Comparison of ENCODE assay signal across 34 cellular contexts in the genomic region with DNA sequence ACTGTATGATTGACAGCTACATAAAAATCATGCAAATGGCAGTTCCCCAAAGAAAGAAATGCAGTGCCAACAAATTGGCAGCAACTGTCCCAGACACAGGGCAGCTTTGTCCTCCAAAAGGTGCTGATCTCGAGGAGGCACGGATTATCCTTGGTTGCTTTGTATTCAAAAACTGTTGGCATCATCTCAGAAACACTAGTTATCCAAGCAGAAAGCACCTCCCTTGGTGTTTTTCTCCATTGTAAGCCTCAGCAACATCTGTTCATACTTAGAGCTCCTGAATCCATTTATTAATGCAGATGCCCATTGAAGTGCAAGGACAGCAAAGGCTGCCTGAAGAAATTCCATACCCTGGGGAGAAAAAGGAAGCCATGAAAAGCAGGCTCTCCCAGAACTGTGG. TPM values are rescaled to one million over a fixed set of nuclear protein-coding genes. Genes with fewer than 3 reads are reported as not detected.
"Had no signal": no experiment of that assay in that cellular context is flagged by ENCODE, and none has a peak within 500 bp of the region (broad histone marks: within the 10 kb centered on the region; RNA-seq: fewer than 3 reads in every experiment).

No MANE protein-coding gene starts in this region.

- H3K4me1 ChIP-seq: adrenal gland, body of pancreas, breast epithelium, SJCRH30 had no signal

- H3K36me3 ChIP-seq: adrenal gland, breast epithelium, SJCRH30 had no signal

- ATAC-seq: activated CD4-positive, alpha-beta T cell treated with anti-CD3 and anti-CD28 coated beads for 36 hours; activated CD4-positive, CD25-positive, alpha-beta regulatory T cell treated with anti-CD3 and anti-CD28 coated beads, Interleukin-2, amount 50 U/mL, for 24 hours; activated CD8-positive, alpha-beta T cell treated with anti-CD3 and anti-CD28 coated beads, Interleukin-2, amount 10 ng/mL, durations not matched to agents 7 days and 5 days; activated naive CD4-positive, alpha-beta T cell treated with anti-CD3 and anti-CD28 coated beads, Interleukin-2, amount 50 U/mL, for 72 hours; body of pancreas; WTC11 had no signal

- H3K9me3 ChIP-seq: adrenal gland had no signal

- H3K27ac ChIP-seq: adrenal gland, body of pancreas, breast epithelium, SJCRH30, SK-N-MC had no signal

- DNase-seq: activated CD4-positive, alpha-beta T cell treated with anti-CD3 and anti-CD28 coated beads for 36 hours; activated CD4-positive, alpha-beta T cell treated with anti-CD3 and anti-CD28 coated beads, Interleukin-2, amount 10 ng/mL, durations not matched to agents 7 days and 5 days; activated CD4-positive, alpha-beta T cell treated with anti-CD3 and anti-CD28 coated beads, Interleukin-2, amount 50 U/mL, for 48 hours; activated CD8-positive, alpha-beta T cell treated with anti-CD3 and anti-CD28 coated beads, Interleukin-2, amount 10 ng/mL, durations not matched to agents 7 days and 5 days; activated gamma-delta T cell treated with Interleukin-2 at 50 U/mL for 16 hours; activated naive CD4-positive, alpha-beta T cell treated with anti-CD3 and anti-CD28 coated beads for 36 hours; activated T-cell treated with anti-CD3 and anti-CD28 coated beads, Interleukin-2, amount 50 U/mL, for 24 hours; adrenal gland; body of pancreas; caudate nucleus; cerebellar nuclear complex; Karpas-422; NCI-H1105; NCI-H1417 treated with DMSO at 0.1 percent for 48 hours; NCI-H187 treated with DMSO at 0.1 percent for 48 hours; NCI-H2081 treated with DMSO at 0.1 percent for 48 hours; NCI-H2227 treated with DMSO at 0.1 percent for 48 hours; NCI-H526 treated with DMSO at 0.1 percent for 48 hours; NCI-H774; SHP77; SJCRH30; T1000 had no signal

- H3K4me3 ChIP-seq: adrenal gland, body of pancreas, breast epithelium, SJCRH30, SK-N-MC had no signal

- H3K27me3 ChIP-seq: body of pancreas, breast epithelium, SJCRH30 had no signal

RNA-seq across cellular contexts. Expression of a gene that starts 1.1 kb away (rescaled TPM):
- total RNA-seq: activated CD4-positive, alpha-beta T cell treated with anti-CD3 and anti-CD28 coated beads for 36 hours; activated CD4-positive, alpha-beta T cell treated with anti-CD3 and anti-CD28 coated beads, Interleukin-2, amount 10 ng/mL, durations not matched to agents 7 days and 5 days; activated CD8-positive, alpha-beta T cell treated with anti-CD3 and anti-CD28 coated beads, Interleukin-2, amount 10 ng/mL, durations not matched to agents 7 days and 5 days; activated naive CD4-positive, alpha-beta T cell treated with anti-CD3 and anti-CD28 coated beads for 36 hours; activated naive CD4-positive, alpha-beta T cell treated with anti-CD3 and anti-CD28 coated beads, Interleukin-2, amount 50 U/mL, for 72 hours; activated T-helper 1 cell treated with anti-CD3 and anti-CD28 coated beads, Interleukin-12 subunit alpha, Interleukin-12 subunit beta, Interleukin-2, Interleukin-4 antibody, amounts not matched to agents 30 ng/mL and 10 ng/mL and 1 ng/mL, durations not matched to agents 14 hours and 24 hours and 36 hours; adrenal gland; astrocyte; body of pancreas; breast epithelium; MCF 10A; NCI-H460; OCI-LY7; SJCRH30; T-helper 1 cell treated with Interleukin-12 subunit alpha and Interleukin-12 subunit beta and Interleukin-4 antibody, amounts not matched to agents 30 ng/mL and 1 ng/mL, for 36 hours; T-helper 2 cell treated with Interferon-gamma antibody and Interleukin-4, amounts not matched to agents 100 ng/mL and 5 ng/mL, for 36 hours; WTC11 had no signal
